Comparison of ENCODE assay signal across 34 cellular contexts in genomic region chr3:178519701-178520100, GRCh38. TPM values are rescaled to one million over a fixed set of nuclear protein-coding genes. Genes with fewer than 3 reads are reported as not detected.
"Had no signal": no experiment of that assay in that cellular context is flagged by ENCODE, and none has a peak within 500 bp of the region (broad histone marks: within the 10 kb centered on the region; RNA-seq: fewer than 3 reads in every experiment).

No MANE protein-coding gene starts in this region.

- H3K4me1 ChIP-seq: body of pancreas, breast epithelium, Peyer's patch had no signal

- H3K36me3 ChIP-seq: breast epithelium, Peyer's patch had no signal

- H3K27me3 ChIP-seq: body of pancreas, breast epithelium, Peyer's patch had no signal

- FAIRE-seq: astrocyte had no signal

- H3K4me3 ChIP-seq: body of pancreas, breast epithelium, Peyer's patch had no signal

- ATAC-seq: activated CD8-positive, alpha-beta T cell treated with anti-CD3 and anti-CD28 coated beads for 36 hours; body of pancreas; PC-3; Right ventricle myocardium inferior; SK-N-SH treated with all-trans-retinoic acid at 6 μM for 48 hours had no signal

- H3K27ac ChIP-seq: body of pancreas, breast epithelium, Peyer's patch, RWPE1 had no signal

- H3K9me3 ChIP-seq: body of pancreas, breast epithelium, Peyer's patch had no signal

- DNase-seq: activated CD4-positive, alpha-beta T cell treated with anti-CD3 and anti-CD28 coated beads, Interleukin-2, amount 10 ng/mL, durations not matched to agents 24 days and 14 days; activated CD4-positive, alpha-beta T cell treated with anti-CD3 and anti-CD28 coated beads, Interleukin-2, amount 50 U/mL, for 4 hours; activated CD8-positive, alpha-beta T cell treated with anti-CD3 and anti-CD28 coated beads for 36 hours; activated gamma-delta T cell; activated naive CD4-positive, alpha-beta T cell treated with Interleukin-2 at 50 U/mL for 16 hours; activated naive CD8-positive, alpha-beta T cell treated with anti-CD3 and anti-CD28 coated beads, Interleukin-2, amount 10 ng/mL, durations not matched to agents 7 days and 5 days; activated T-cell treated with anti-CD3 and anti-CD28 coated beads, Interleukin-2, amount 50 U/mL, for 1 hour; activated T-cell treated with anti-CD3 and anti-CD28 coated beads, Interleukin-2, amount 50 U/mL, for 72 hours; body of pancreas; NCI-H1048; NCI-H1105 treated with DMSO at 0.1 percent for 48 hours; NCI-H1436; NCI-H1694; NCI-H1930; NCI-H2081 treated with DMSO at 0.1 percent for 48 hours; NCI-H226; NCI-H446 treated with DMSO at 0.1 percent for 48 hours; NCI-H524; NCI-H69; NCI-H82; PC-3; Peyer's patch; SIG-M5; T1000 had no signal

RNA-seq across cellular contexts. Expression of gene KCNMB2, which starts 16.5 kb away (rescaled TPM):
- total RNA-seq: activated CD4-positive, alpha-beta T cell treated with anti-CD3 and anti-CD28 coated beads, Interleukin-2, amount 10 ng/mL, durations not matched to agents 24 days and 14 days; activated CD8-positive, alpha-beta memory T cell treated with anti-CD3 and anti-CD28 coated beads for 36 hours; activated CD8-positive, alpha-beta T cell treated with anti-CD3 and anti-CD28 coated beads for 36 hours; activated naive CD8-positive, alpha-beta T cell treated with anti-CD3 and anti-CD28 coated beads, Interleukin-2, amount 10 ng/mL, durations not matched to agents 7 days and 5 days; activated T-cell treated with anti-CD3 and anti-CD28 coated beads, Interleukin-2, amount 50 U/mL, for 72 hours; activated T-helper 17 cell treated with anti-CD3 and anti-CD28 coated beads, Interleukin-2, amount 50 U/mL, for 72 hours; astrocyte; PC-3; Peyer's patch; SK-MEL-5; T-helper 1 cell treated with Interleukin-12 subunit alpha and Interleukin-12 subunit beta and Interleukin-4 antibody, amounts not matched to agents 30 ng/mL and 1 ng/mL, for 36 hours; T-helper 2 cell treated with Interferon-gamma antibody and Interleukin-4, amounts not matched to agents 100 ng/mL and 5 ng/mL, for 36 hours had no signal
